Comparison of ENCODE assay signal across 8 cellular contexts in genomic region chr12:4272976-4273650, GRCh38. TPM values are rescaled to one million over a fixed set of nuclear protein-coding genes. Genes with fewer than 3 reads are reported as not detected.
A peak's percentile ranks its signal among the peaks of the same experiment; 100 is the strongest.
DNase-seq lines count a peak whose midpoint lies in the region; ATAC-seq and TF ChIP-seq lines count a peak whose summit lies in the region.

No MANE protein-coding gene starts in this region.

- peaks cover 45% of the 10 kb centered on the region for H3K4me1 ChIP-seq in CD8-positive, alpha-beta T cell (ENCODE audit: insufficient read depth, low read length)
- H3K4me1 ChIP-seq in NT2/D1 (ENCODE audit: insufficient read depth, insufficient read length) = peaks cover 16% of the 10 kb centered on the region
- H3K4me1 ChIP-seq in neuron (ENCODE audit: insufficient read depth, low read length) = peaks cover 56% of the 10 kb centered on the region

- H3K27ac Mint-ChIP-seq in CD8-positive, alpha-beta T cell = peak overlapping the region; percentile 98

- peak overlapping the region; percentile 98 for H3K9ac ChIP-seq in NT2/D1 (ENCODE audit: insufficient read length, low read depth)

- H3K9me3 Mint-ChIP-seq in CD8-positive, alpha-beta T cell = no peaks in the 10 kb centered on the region

- intact Hi-C loops in CD8-positive, alpha-beta T cell (cut with DNase I, micrococcal nuclease) = loop anchor here (5.0 to 10.0 kb wide), 3 partner anchors 128 to 1198 kb away; partner anchors contain the start of genes CRACR2A (in 2 of the 2) and TSPAN9 (in 1 of the 2)

- H3K36me3 ChIP-seq in CD8-positive, alpha-beta T cell (ENCODE audit: insufficient read depth, low read length) = peaks cover 15% of the 10 kb centered on the region
- H3K36me3 ChIP-seq in NT2/D1 (ENCODE audit: insufficient read depth, insufficient read length, low read length) (peaks cover 22% of the 10 kb centered on the region), neuron (ENCODE audit: insufficient read depth, low read length) (peaks cover 17% of the 10 kb centered on the region)

- H3K4me1 Mint-ChIP-seq in CD8-positive, alpha-beta T cell (ENCODE audit: low read depth) = peaks cover 43% of the 10 kb centered on the region

- H3K9me3 ChIP-seq in CD8-positive, alpha-beta T cell (ENCODE audit: low read length) = no peaks in the 10 kb centered on the region
- H3K9me3 ChIP-seq in NT2/D1 (ENCODE audit: insufficient read depth, low read length) = no peaks in the 10 kb centered on the region
- H3K9me3 ChIP-seq in neuron (ENCODE audit: low read length) = no peaks in the 10 kb centered on the region

- no peak for ATAC-seq in CD8-positive, alpha-beta T cell
- ATAC-seq in GM18861 (IDR thresholded peaks at IDR 0.05; ENCODE audit: unreplicated experiment) = no peak

- peak overlapping the region; percentile 85 for H3K27ac ChIP-seq in CD8-positive, alpha-beta T cell (ENCODE audit: low read depth, low read length)

- DNase-seq in CD8-positive, alpha-beta T cell = no peak
- no peak for DNase-seq in NT2/D1 (ENCODE audit: low read depth, low spot score)
- no peak for DNase-seq in epithelial cell of esophagus (ENCODE audit: low read depth)
- no peak for DNase-seq in GM03348 (ENCODE audit: low spot score)
- no peak for DNase-seq in hepatic stellate cell (ENCODE audit: low spot score)
- no peak for DNase-seq in SW 1271 (lab: John Stamatoyannopoulos, UW)

- H2AFZ ChIP-seq in neuron (ENCODE audit: low read depth, low read length) = peak overlapping the region; percentile 91

- H3K27me3 Mint-ChIP-seq in CD8-positive, alpha-beta T cell (ENCODE audit: low read depth) = no peaks in the 10 kb centered on the region

- POLR2A ChIA-PET in CD8-positive, alpha-beta T cell (lab: Charles Lee) = interaction anchor here (0.9 to 1.9 kb wide), 8 partner anchors 15 to 400 kb away, joined by 3 to 6 read pairs (median 4); partner anchors contain the start of gene PARP11

- CTCF ChIA-PET in CD8-positive, alpha-beta T cell (lab: Charles Lee) = interaction anchor here (1.1 to 14.0 kb wide), 5 partner anchors 22 to 386 kb away, joined by 3 to 260 read pairs (median 4); no protein-coding TSS in a partner anchor

- peak overlapping the region; percentile 97 for H3K4me3 Mint-ChIP-seq in CD8-positive, alpha-beta T cell

- H3K27me3 ChIP-seq in CD8-positive, alpha-beta T cell (ENCODE audit: insufficient read depth, low read length) = no peaks in the 10 kb centered on the region
- peaks cover 45% of the 10 kb centered on the region for H3K27me3 ChIP-seq in NT2/D1 (ENCODE audit: insufficient read depth, insufficient read length)
- peaks cover 25% of the 10 kb centered on the region for H3K27me3 ChIP-seq in neuron (ENCODE audit: insufficient read depth, low read length)

- H3K36me3 Mint-ChIP-seq in CD8-positive, alpha-beta T cell = peaks cover 42% of the 10 kb centered on the region

- TF ChIP-seq CTCF in CD8-positive, alpha-beta T cell (IDR thresholded peaks at IDR 0.05) = no peak
- no peak for TF ChIP-seq CTCF in epithelial cell of esophagus (IDR thresholded peaks at IDR 0.05; ENCODE audit: insufficient read depth, low read depth, low read length, missing control alignments)

- peak overlapping the region; percentile 91 for H3K4me3 ChIP-seq in CD8-positive, alpha-beta T cell (ENCODE audit: low read depth, low read length)
- peak overlapping the region; percentile 98 for H3K4me3 ChIP-seq in NT2/D1 (ENCODE audit: insufficient read length, low read depth)
- peak overlapping the region; percentile 97 for H3K4me3 ChIP-seq in epithelial cell of esophagus (ENCODE audit: low read length)
- peak overlapping the region; percentile 75 for H3K4me3 ChIP-seq in neuron (ENCODE audit: low read length)

RNA-seq across cellular contexts. Expression of gene CCND2, which starts 0.4 kb away (rescaled TPM):
- total RNA-seq in CD8-positive, alpha-beta T cell = 100 to 1,000 TPM; 155 TPM

RNA-seq across cellular contexts. Expression of gene TIGAR, which starts 47.9 kb away (rescaled TPM):
- 10 to 100 TPM; 14.0 to 15.8 TPM for total RNA-seq in CD8-positive, alpha-beta T cell
